ENCODE assay signal across 1 cellular context in genomic region chr7:100667331-100668068, GRCh38.
TF ChIP-seq lines count a peak whose summit lies in the region.

No MANE protein-coding gene starts in this region.

TF ChIP-seq in K562, 482 proteins besides CTCF, POLR2A, EP300 and RAD21:
- TF ChIP-seq SRSF9 (IDR thresholded peaks at IDR 0.05; ENCODE audit: borderline replicate concordance, low read depth, low read length) (no peak), ZBTB11 (CRISPR knock-in tag; IDR thresholded peaks at IDR 0.05) (0 out of 6 replicates have a peak, but pooled peaks of 1 of the 3 experiments have one; percentile 35), YY1 (IDR thresholded peaks at IDR 0.05; ENCODE audit: borderline replicate concordance in 1 of 3, control insufficient read depth in 1 of 3, extremely low read depth in 1 of 3, insufficient read depth in 3 of 3, insufficient read length in 1 of 3, insufficient replicate concordance in 2 of 3, low read depth in 1 of 3, low read length in 2 of 3) (peak in 1 of 3 experiments; percentile 33), C11orf30 (IDR thresholded peaks at IDR 0.05; ENCODE audit: low read depth) (no peak), CREM (IDR thresholded peaks at IDR 0.05; ENCODE audit: low read depth) (peak; percentile 54; the same call in 1 of the 2 replicates), UBTF (IDR thresholded peaks at IDR 0.05; ENCODE audit: borderline replicate concordance in 1 of 2, low read depth in 2 of 2, low read length in 2 of 2) (no peak), POLR2H (tag; IDR thresholded peaks at IDR 0.05; ENCODE audit: low read depth) (no peak), PKNOX1 (IDR thresholded peaks at IDR 0.05) (peak; percentile 34; the same call in 1 of the 2 replicates), SIX5 (IDR thresholded peaks at IDR 0.05; ENCODE audit: borderline replicate concordance in 1 of 2, insufficient read depth in 1 of 2, low read depth in 1 of 2, low read length in 2 of 2) (peak in 1 of 2 experiments; percentile 3; a peak in 1 of 4 replicates), PYGO2 (tag; IDR thresholded peaks at IDR 0.05) (no peak), MCM2 (IDR thresholded peaks at IDR 0.05; ENCODE audit: low read depth) (no peak), ZBTB49 (CRISPR knock-in tag; IDR thresholded peaks at IDR 0.05; ENCODE audit: borderline replicate concordance) (no peak), ATF1 (CRISPR knock-in tag; IDR thresholded peaks at IDR 0.05) (no peak), ATF1 (tag; IDR thresholded peaks at IDR 0.05) (peak; percentile 64; the same call in 1 of the 2 replicates), ATF7 (IDR thresholded peaks at IDR 0.05) (peak; percentile 92), ATF3 (IDR thresholded peaks at IDR 0.05) (peak; percentile 92), ATF3 (CRISPR knock-in tag; conservative IDR thresholded peaks at IDR 0.05) (0 out of 2 replicates have a peak, but pooled peaks have one; percentile 40), JUND (IDR thresholded peaks at IDR 0.05; ENCODE audit: borderline replicate concordance, low read depth, low read length) (0 out of 2 replicates have a peak, but pooled peaks have one; percentile 32), JUND (tag; IDR thresholded peaks at IDR 0.05; ENCODE audit: borderline replicate concordance, low read depth, low read length) (no peak; the same call in 2 of the 3 replicates), SPI1 (IDR thresholded peaks at IDR 0.05; ENCODE audit: borderline replicate concordance, low read depth, low read length) (peak; percentile 92), ZBTB2 (IDR thresholded peaks at IDR 0.05) (no peak), PBX2 (CRISPR knock-in tag; IDR thresholded peaks at IDR 0.05; ENCODE audit: low read depth) (no peak), PBX2 (tag; conservative IDR thresholded peaks at IDR 0.05; ENCODE audit: low read depth) (no peak), REST (CRISPR knock-in tag; IDR thresholded peaks at IDR 0.05; ENCODE audit: low read depth) (no peak), MYC (IDR thresholded peaks at IDR 0.05; ENCODE audit: low read depth, low read length) (no peak), MYC (CRISPR knock-in tag; IDR thresholded peaks at IDR 0.05; ENCODE audit: borderline replicate concordance, low read depth) (no peak)
TF ChIP-seq in K562: peak in this region for 10.
